ENCODE assay signal across 12 cellular contexts in the genomic region with DNA sequence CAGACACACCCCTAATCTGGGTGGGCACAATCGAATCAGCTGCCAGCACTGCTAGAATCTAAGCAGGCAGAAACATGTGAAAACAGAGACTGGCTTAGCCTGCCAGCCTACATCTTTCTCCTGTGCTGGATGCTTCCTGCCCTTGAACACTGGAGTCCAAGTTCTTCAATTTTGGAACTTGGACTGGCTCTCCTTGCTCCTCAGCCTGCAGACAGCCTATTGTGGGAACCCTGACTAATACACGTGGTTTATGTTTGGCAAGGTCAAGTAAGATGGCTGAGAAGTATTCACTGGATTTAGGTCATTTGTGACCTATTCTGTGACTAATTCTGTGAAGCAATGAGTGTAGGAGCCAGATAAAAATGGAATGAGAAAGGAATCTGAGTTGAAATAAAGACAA. TPM values are rescaled to one million over a fixed set of nuclear protein-coding genes. Genes with fewer than 3 reads are reported as not detected.
DNase-seq lines count a peak whose midpoint lies in the region; ATAC-seq, FAIRE-seq and TF ChIP-seq lines count a peak whose summit lies in the region.
"Had no signal": no experiment of that assay in that cellular context is flagged by ENCODE, and none has a peak within 500 bp of the region (broad histone marks: within the 10 kb centered on the region; RNA-seq: fewer than 3 reads in every experiment).

No MANE protein-coding gene starts in this region.

- no peak overlapping the region for H3K4me3 ChIP-seq in bronchial epithelial cell (ENCODE audit: low read depth, low read length)

- ATAC-seq in Right ventricle myocardium inferior (peak; percentile 91), GM19397 (IDR thresholded peaks at IDR 0.05; ENCODE audit: unreplicated experiment) (no peak), T-cell (replicated peaks in 1 of 4) (no peak), HG03565 (IDR thresholded peaks at IDR 0.05; ENCODE audit: unreplicated experiment) (no peak)
- ATAC-seq: left lobe of liver had no signal

- POLR2A ChIA-PET in T-cell (lab: Charles Lee): no interaction called here

- no peak overlapping the region for H3K4me3 Mint-ChIP-seq in T-cell
- H3K4me3 Mint-ChIP-seq: activated naive CD4-positive, alpha-beta T cell treated with anti-CD3 and anti-CD28 coated beads, Interleukin-2, amount 10 ng/mL, durations not matched to agents 7 days and 5 days had no signal

- intact Hi-C loops in Right ventricle myocardium inferior (cut with DNase I): no loop called here
- intact Hi-C loops in cardiac septum (cut with DNase I): no loop called here

- peaks cover 35% of the 10 kb centered on the region for H3K36me3 Mint-ChIP-seq in T-cell

- peak; percentile 83 for FAIRE-seq in bronchial epithelial cell (lab: Jason Lieb, UNC)
- FAIRE-seq: A204.1 had no signal

- no peaks in the 10 kb centered on the region for H3K27me3 Mint-ChIP-seq in T-cell
- H3K27me3 Mint-ChIP-seq: activated naive CD4-positive, alpha-beta T cell treated with anti-CD3 and anti-CD28 coated beads, Interleukin-2, amount 10 ng/mL, durations not matched to agents 7 days and 5 days; progenitor cell of endocrine pancreas had no signal

- H3K9me3 Mint-ChIP-seq in T-cell: peaks cover 0 to 8% (median 0%) of the 10 kb centered on the region in 3 donors
- H3K9me3 Mint-ChIP-seq: activated naive CD4-positive, alpha-beta T cell treated with anti-CD3 and anti-CD28 coated beads, Interleukin-2, amount 10 ng/mL, durations not matched to agents 7 days and 5 days had no signal

- peaks cover 3% of the 10 kb centered on the region for H3K36me3 ChIP-seq in bronchial epithelial cell (ENCODE audit: control insufficient read depth, insufficient read depth, low read length)

- no peaks in the 10 kb centered on the region for H3K4me1 Mint-ChIP-seq in T-cell
- H3K4me1 Mint-ChIP-seq: activated naive CD4-positive, alpha-beta T cell treated with anti-CD3 and anti-CD28 coated beads, Interleukin-2, amount 10 ng/mL, durations not matched to agents 7 days and 5 days had no signal

- CTCF ChIA-PET in T-cell (lab: Charles Lee): no interaction called here

- no peak for TF ChIP-seq CTCF in bronchial epithelial cell (IDR thresholded peaks at IDR 0.05; ENCODE audit: insufficient read depth, low read length, severe bottlenecking)

- no peaks in the 10 kb centered on the region for H3K27me3 ChIP-seq in bronchial epithelial cell (ENCODE audit: control insufficient read depth, insufficient read depth, low read length)

- DNase-seq in Right ventricle myocardium inferior (ENCODE audit: missing footprints) (no peak), cardiac septum (ENCODE audit: low spot score) (no peak), bronchial epithelial cell (ENCODE audit: low read depth) (peak; percentile 87), iris pigment epithelial cell (ENCODE audit: low read depth) (peak; percentile 96), T-cell (no peak)
- DNase-seq in activated CD4-positive, alpha-beta T cell treated with anti-CD3 and anti-CD28 coated beads, Interleukin-2, amount 50 U/mL, for 48 hours: no peak
- DNase-seq: activated naive CD4-positive, alpha-beta T cell treated with anti-CD3 and anti-CD28 coated beads, Interleukin-2, amount 10 ng/mL, durations not matched to agents 7 days and 5 days had no signal

- H3K27ac Mint-ChIP-seq in T-cell: no peak overlapping the region
- H3K27ac Mint-ChIP-seq: activated naive CD4-positive, alpha-beta T cell treated with anti-CD3 and anti-CD28 coated beads, Interleukin-2, amount 10 ng/mL, durations not matched to agents 7 days and 5 days; progenitor cell of endocrine pancreas had no signal

RNA-seq across cellular contexts. Expression of a gene that starts 11.0 kb away (rescaled TPM):
- total RNA-seq in Right ventricle myocardium inferior (1.5 TPM), cardiac septum (3.2 TPM), bronchial epithelial cell (0.26 and 0.64 TPM in 2 replicates), T-cell (1 to 10 TPM; 1.8 to 2.4 (median 2.1) TPM)

RNA-seq across cellular contexts. Expression of a gene that starts 30.1 kb away (rescaled TPM):
- total RNA-seq in Right ventricle myocardium inferior (8.8 TPM), cardiac septum (20.3 TPM), bronchial epithelial cell (12.2 and 17.1 TPM in 2 replicates), T-cell (10 to 100 TPM; 19.5 to 53.6 (median 40.5) TPM)

RNA-seq across cellular contexts. Expression of a gene that starts 30.2 kb away (rescaled TPM):
- total RNA-seq in Right ventricle myocardium inferior (23.7 TPM), cardiac septum (21.1 TPM), bronchial epithelial cell (35.3 and 40.5 TPM in 2 replicates), T-cell (10 to 100 TPM; 13.8 to 27.0 (median 22.0) TPM)

Comparison
In these comparisons a context has a peak if more than half of its experiments do, and no peak if none do; other contexts are left out.
1. DNase-seq: peak in bronchial epithelial cell (single experiment) and iris pigment epithelial cell (single experiment); none in Right ventricle myocardium inferior (single experiment), cardiac septum (single experiment), T-cell (0 of 34) and activated CD4-positive, alpha-beta T cell treated with anti-CD3 and anti-CD28 coated beads, Interleukin-2, amount 50 U/mL, for 48 hours (0 of 2).